In genomic region chr7:903921-904755, GRCh38 we compare ENCODE assay signal across 28 cellular contexts. TPM values are rescaled to one million over a fixed set of nuclear protein-coding genes. Genes with fewer than 3 reads are reported as not detected.
A peak's percentile ranks its signal among the peaks of the same experiment; 100 is the strongest.
DNase-seq lines count a peak whose midpoint lies in the region; ATAC-seq, FAIRE-seq and TF ChIP-seq lines count a peak whose summit lies in the region.
"Had no signal": no experiment of that assay in that cellular context is flagged by ENCODE, and none has a peak within 500 bp of the region (broad histone marks: within the 10 kb centered on the region; RNA-seq: fewer than 3 reads in every experiment).

No MANE protein-coding gene starts in this region.

- peak overlapping the region; percentile 23 for H3K27ac ChIP-seq in RWPE1
- peak overlapping the region; percentile 49 for H3K27ac ChIP-seq in substantia nigra (ENCODE audit: low read depth, low read length, poor library complexity, severe bottlenecking)
- H3K27ac ChIP-seq: hepatocyte, upper lobe of left lung had no signal

- DNase-seq in H54 (ENCODE audit: insufficient read length, low spot score) (no peak), RWPE1 (ENCODE audit: low spot score) (no peak), fibroblast of villous mesenchyme (ENCODE audit: low read depth) (no peak), substantia nigra (lab: John Stamatoyannopoulos, UW) (no peak), NOMO-1 (lab: John Stamatoyannopoulos, UW; ENCODE audit: unreplicated experiment in 2 of 2) (no peak), AG08396 (ENCODE audit: low spot score) (no peak)
- DNase-seq: activated CD8-positive, alpha-beta T cell treated with anti-CD3 and anti-CD28 coated beads for 36 hours; CD4-positive, CD25-positive, alpha-beta regulatory T cell; effector memory CD8-positive, alpha-beta T cell; erythroblast; GOT3; immature natural killer cell; KBM-7; naive thymus-derived CD4-positive, alpha-beta T cell; NCI-H1105 treated with DMSO at 0.1 percent for 48 hours; NCI-H2081; NCI-H446 treated with DMSO at 0.1 percent for 48 hours; NCI-H82; small intestine; stimulated activated CD4-positive, alpha-beta T cell treated with anti-CD3 and anti-CD28 coated beads, Interleukin-2, amount 100 ng/mL, for 24 hours; T-helper 2 cell had no signal

- CTCF ChIA-PET in RWPE1 (lab: Yijun Ruan, JAX): no interaction called here

- peak overlapping the region; percentile 40 for H3K4me3 ChIP-seq in fibroblast of villous mesenchyme (ENCODE audit: low read depth, low read length)
- H3K4me3 ChIP-seq: GM12878, hepatocyte, upper lobe of left lung had no signal

- FAIRE-seq in H54 (lab: Jason Lieb, UNC): no peak
- FAIRE-seq: bronchial epithelial cell, colon, frontal cortex, GM12878, small intestine had no signal

- POLR2A ChIA-PET in RWPE1 (lab: Yijun Ruan, JAX; ENCODE audit: low non-redundant PET): no interaction called here

- ATAC-seq in HG03280 (IDR thresholded peaks at IDR 0.05; ENCODE audit: unreplicated experiment): no peak
- ATAC-seq: activated CD8-positive, alpha-beta T cell treated with anti-CD3 and anti-CD28 coated beads for 36 hours; effector memory CD8-positive, alpha-beta T cell; GM12878; naive thymus-derived CD4-positive, alpha-beta T cell had no signal

- TF ChIP-seq CTCF in RWPE1 (conservative IDR thresholded peaks at IDR 0.05; ENCODE audit: low read depth): no peak
- no peak for TF ChIP-seq CTCF in fibroblast of villous mesenchyme (IDR thresholded peaks at IDR 0.05; ENCODE audit: insufficient read depth, low read depth, low read length)

- TF ChIP-seq POLR2A in H54 (IDR thresholded peaks at IDR 0.05; ENCODE audit: low read depth, low read length): peak; percentile 30; the same call in 1 of the 2 replicates

RNA-seq across cellular contexts. Expression of gene GET4, which starts 27.8 kb away (rescaled TPM):
- 15.1 and 22.5 TPM in 2 replicates for total RNA-seq in fibroblast of villous mesenchyme

RNA-seq across cellular contexts. Expression of gene ADAP1, which starts 50.3 kb away (rescaled TPM):
- 1.3 and 2.3 TPM in 2 replicates for total RNA-seq in fibroblast of villous mesenchyme
